In genomic region chr1:150072959-150073358, GRCh38 we compare ENCODE assay signal across 8 cellular contexts. TPM values are rescaled to one million over a fixed set of nuclear protein-coding genes. Genes with fewer than 3 reads are reported as not detected.
DNase-seq lines count a peak whose midpoint lies in the region; ATAC-seq, FAIRE-seq and TF ChIP-seq lines count a peak whose summit lies in the region.

No MANE protein-coding gene starts in this region.

- H3K4me1 ChIP-seq in RWPE2 (ENCODE audit: insufficient read depth, poor library complexity, severe bottlenecking): peaks cover 5% of the 10 kb centered on the region
- peaks cover 4% of the 10 kb centered on the region for H3K4me1 ChIP-seq in foreskin keratinocyte

- no peak for DNase-seq in AG09319 (ENCODE audit: extremely low read depth, low read depth)
- DNase-seq in GM18507 (ENCODE audit: extremely low spot score, insufficient read length, low read depth): peak; percentile 8
- DNase-seq in RWPE2 (ENCODE audit: low spot score): no peak
- DNase-seq in foreskin keratinocyte: no peak
- DNase-seq in stimulated activated CD4-positive, alpha-beta T cell treated with anti-CD3 and anti-CD28 coated beads, Interleukin-2, amount 100 ng/mL, for 24 hours: no peak

- H3K4me3 ChIP-seq in RWPE2 (ENCODE audit: severe bottlenecking): no peak overlapping the region

- FAIRE-seq in GM18507 (lab: Jason Lieb, UNC): no peak

- TF ChIP-seq CTCF in AG09319 (IDR thresholded peaks at IDR 0.05; ENCODE audit: low read depth, low read length) (peak; percentile 39), RWPE2 (IDR thresholded peaks at IDR 0.05; ENCODE audit: poor library complexity, severe bottlenecking) (peak; percentile 54), foreskin keratinocyte (conservative IDR thresholded peaks at IDR 0.05) (peak; percentile 62)

- peaks cover 61% of the 10 kb centered on the region for H3K36me3 ChIP-seq in RWPE2 (ENCODE audit: low read depth)

- ATAC-seq in RWPE2 (ENCODE audit: low read depth): no peak
- ATAC-seq in foreskin keratinocyte: no peak
- ATAC-seq in HG03521 (IDR thresholded peaks at IDR 0.05; ENCODE audit: unreplicated experiment): no peak
- no peak for ATAC-seq in GM21515 (IDR thresholded peaks at IDR 0.05; ENCODE audit: unreplicated experiment)
- ATAC-seq in GM18909 (IDR thresholded peaks at IDR 0.05; ENCODE audit: poor library complexity, unreplicated experiment): no peak

- no peaks in the 10 kb centered on the region for H3K27me3 ChIP-seq in RWPE2 (ENCODE audit: insufficient read depth, poor library complexity, severe bottlenecking)
- H3K27me3 ChIP-seq in foreskin keratinocyte: no peaks in the 10 kb centered on the region

- no peaks in the 10 kb centered on the region for H3K9me3 ChIP-seq in RWPE2 (ENCODE audit: severe bottlenecking)

- no peak overlapping the region for H3K27ac ChIP-seq in RWPE2 (ENCODE audit: poor library complexity, severe bottlenecking)
- no peak overlapping the region for H3K27ac ChIP-seq in foreskin keratinocyte

RNA-seq across cellular contexts. Expression of gene VPS45, which starts 5.4 kb away (rescaled TPM):
- 24.8 and 28.3 TPM in 2 replicates for total RNA-seq in foreskin keratinocyte
- polyA plus RNA-seq in foreskin keratinocyte: 17.3 and 18.7 TPM in 2 replicates
